In the genomic region with DNA sequence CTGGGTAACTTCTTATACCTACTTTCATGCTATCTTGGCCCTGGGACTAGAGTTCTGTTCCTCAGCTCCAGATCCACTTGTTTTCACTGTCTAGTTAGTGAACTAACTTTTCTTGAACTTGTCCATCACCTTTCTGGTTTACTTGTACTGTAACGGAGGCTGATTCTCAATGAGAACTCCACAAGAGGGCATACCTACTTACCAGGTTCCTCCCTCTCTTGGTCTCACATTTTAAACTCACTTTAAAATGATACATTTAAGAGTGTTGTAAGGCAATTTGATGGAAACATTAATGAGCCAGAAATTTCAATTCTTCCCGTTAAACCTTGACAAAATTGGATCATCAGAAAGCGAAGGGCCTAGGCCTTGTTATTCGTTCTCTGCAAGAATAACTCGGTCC, we compare ENCODE assay signal across 18 cellular contexts.
"Had no signal": no experiment of that assay in that cellular context is flagged by ENCODE, and none has a peak within 500 bp of the region (broad histone marks: within the 10 kb centered on the region; RNA-seq: fewer than 3 reads in every experiment).

No MANE protein-coding gene starts in this region.

- H3K9me3 ChIP-seq: colonic mucosa, gastrocnemius medialis, heart left ventricle, tibial nerve had no signal

- H3K36me3 ChIP-seq: brain microvascular endothelial cell, colonic mucosa, gastrocnemius medialis, heart left ventricle, tibial nerve had no signal

- H3K9me3 Mint-ChIP-seq: activated CD4-positive, alpha-beta T cell treated with anti-CD3 and anti-CD28 coated beads, Interleukin-2, amount 10 ng/mL, durations not matched to agents 7 days and 5 days; activated naive CD4-positive, alpha-beta T cell treated with anti-CD3 and anti-CD28 coated beads for 36 hours; neural crest cell; stimulated activated naive CD8-positive, alpha-beta T cell treated with anti-CD3 and anti-CD28 coated beads, Interleukin-15, Interleukin-2, amounts not matched to agents 100 ng/mL and 50 ng/mL, for 24 hours; T-helper 2 cell treated with Interferon-gamma antibody and Interleukin-4, amounts not matched to agents 5 μg/mL and 100 μg/mL, for 36 hours had no signal

- H3K27me3 ChIP-seq: brain microvascular endothelial cell, colonic mucosa, gastrocnemius medialis, heart left ventricle, tibial nerve had no signal

- H3K4me1 ChIP-seq: colonic mucosa, gastrocnemius medialis, tibial nerve had no signal

- H3K27me3 Mint-ChIP-seq: activated CD4-positive, alpha-beta T cell treated with anti-CD3 and anti-CD28 coated beads, Interleukin-2, amount 10 ng/mL, durations not matched to agents 7 days and 5 days; activated naive CD8-positive, alpha-beta T cell treated with anti-CD3 and anti-CD28 coated beads, Interleukin-2, amount 50 U/mL, for 24 hours; activated T-cell treated with anti-CD3 and anti-CD28 coated beads, Interleukin-2, amount 50 U/mL, for 24 hours; stimulated activated naive CD8-positive, alpha-beta T cell treated with anti-CD3 and anti-CD28 coated beads, Interleukin-15, Interleukin-2, amounts not matched to agents 100 ng/mL and 50 ng/mL, for 24 hours had no signal

- ATAC-seq: activated CD4-positive, CD25-positive, alpha-beta regulatory T cell treated with anti-CD3 and anti-CD28 coated beads, Interleukin-2, amount 50 U/mL, for 24 hours; activated CD8-positive, alpha-beta T cell treated with anti-CD3 and anti-CD28 coated beads, Interleukin-2, amount 10 ng/mL, durations not matched to agents 7 days and 5 days; activated naive CD8-positive, alpha-beta T cell treated with anti-CD3 and anti-CD28 coated beads, Interleukin-2, amount 50 U/mL, for 24 hours; gastrocnemius medialis; heart left ventricle had no signal

- H3K27ac Mint-ChIP-seq: activated CD4-positive, alpha-beta T cell treated with anti-CD3 and anti-CD28 coated beads, Interleukin-2, amount 10 ng/mL, durations not matched to agents 7 days and 5 days; activated CD8-positive, alpha-beta T cell treated with anti-CD3 and anti-CD28 coated beads, Interleukin-2, amount 10 ng/mL, durations not matched to agents 7 days and 5 days; activated naive CD4-positive, alpha-beta T cell treated with anti-CD3 and anti-CD28 coated beads for 36 hours; activated naive CD8-positive, alpha-beta T cell treated with anti-CD3 and anti-CD28 coated beads, Interleukin-2, amount 50 U/mL, for 24 hours; activated T-cell treated with anti-CD3 and anti-CD28 coated beads, Interleukin-2, amount 50 U/mL, for 24 hours; stimulated activated naive CD8-positive, alpha-beta T cell treated with anti-CD3 and anti-CD28 coated beads, Interleukin-15, Interleukin-2, amounts not matched to agents 100 ng/mL and 50 ng/mL, for 24 hours; T-helper 2 cell treated with Interferon-gamma antibody and Interleukin-4, amounts not matched to agents 5 μg/mL and 100 μg/mL, for 36 hours had no signal

- DNase-seq: activated CD4-positive, alpha-beta T cell treated with anti-CD3 and anti-CD28 coated beads, Interleukin-2, amount 10 ng/mL, durations not matched to agents 7 days and 5 days; activated CD8-positive, alpha-beta T cell treated with anti-CD3 and anti-CD28 coated beads, Interleukin-2, amount 10 ng/mL, durations not matched to agents 7 days and 5 days; activated naive CD4-positive, alpha-beta T cell treated with anti-CD3 and anti-CD28 coated beads for 36 hours; activated naive CD8-positive, alpha-beta T cell treated with anti-CD3 and anti-CD28 coated beads, Interleukin-2, amount 50 U/mL, for 24 hours; activated T-cell treated with anti-CD3 and anti-CD28 coated beads, Interleukin-2, amount 50 U/mL, for 24 hours; anterior cingulate cortex; brain microvascular endothelial cell; central memory CD4-positive, alpha-beta T cell; colonic mucosa; erythroblast; gastrocnemius medialis; heart left ventricle; stimulated activated CD4-positive, alpha-beta T cell treated with anti-CD3 and anti-CD28 coated beads, Interleukin-2, amount 100 ng/mL, for 24 hours had no signal

- H3K4me3 ChIP-seq: colonic mucosa, gastrocnemius medialis, heart left ventricle, tibial nerve had no signal

- H3K27ac ChIP-seq: brain microvascular endothelial cell, colonic mucosa, gastrocnemius medialis, heart left ventricle, tibial nerve had no signal

- H3K4me1 Mint-ChIP-seq: activated CD4-positive, alpha-beta T cell treated with anti-CD3 and anti-CD28 coated beads, Interleukin-2, amount 10 ng/mL, durations not matched to agents 7 days and 5 days; activated naive CD8-positive, alpha-beta T cell treated with anti-CD3 and anti-CD28 coated beads, Interleukin-2, amount 50 U/mL, for 24 hours had no signal

- H3K4me3 Mint-ChIP-seq: activated CD4-positive, alpha-beta T cell treated with anti-CD3 and anti-CD28 coated beads, Interleukin-2, amount 10 ng/mL, durations not matched to agents 7 days and 5 days; activated CD8-positive, alpha-beta T cell treated with anti-CD3 and anti-CD28 coated beads, Interleukin-2, amount 10 ng/mL, durations not matched to agents 7 days and 5 days; activated naive CD4-positive, alpha-beta T cell treated with anti-CD3 and anti-CD28 coated beads for 36 hours; activated naive CD8-positive, alpha-beta T cell treated with anti-CD3 and anti-CD28 coated beads, Interleukin-2, amount 50 U/mL, for 24 hours; activated T-cell treated with anti-CD3 and anti-CD28 coated beads, Interleukin-2, amount 50 U/mL, for 24 hours; neural crest cell; stimulated activated naive CD8-positive, alpha-beta T cell treated with anti-CD3 and anti-CD28 coated beads, Interleukin-15, Interleukin-2, amounts not matched to agents 100 ng/mL and 50 ng/mL, for 24 hours; T-helper 2 cell treated with Interferon-gamma antibody and Interleukin-4, amounts not matched to agents 5 μg/mL and 100 μg/mL, for 36 hours had no signal
